In the genomic region with DNA sequence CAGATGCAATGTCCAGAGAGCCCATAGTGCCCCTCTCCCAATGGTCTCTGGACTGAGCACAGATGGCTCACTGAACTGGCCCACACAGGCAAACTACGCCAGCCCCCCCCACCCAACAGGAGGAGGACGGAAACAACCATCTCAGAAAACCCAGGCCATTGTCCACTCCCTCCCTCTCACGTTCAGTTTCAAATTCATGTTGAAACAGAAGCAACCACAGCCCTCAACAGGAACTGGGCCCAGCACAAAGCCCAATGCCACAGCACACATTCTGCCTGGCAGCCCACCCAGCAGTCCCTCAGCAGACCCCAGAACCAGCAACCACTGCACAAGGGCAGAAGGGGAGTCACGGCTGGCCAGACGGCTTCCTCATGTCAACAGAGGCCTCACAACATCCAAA, we compare ENCODE assay signal across 17 cellular contexts. TPM values are rescaled to one million over a fixed set of nuclear protein-coding genes. Genes with fewer than 3 reads are reported as not detected.
DNase-seq lines count a peak whose midpoint lies in the region; ATAC-seq and TF ChIP-seq lines count a peak whose summit lies in the region.
"Had no signal": no experiment of that assay in that cellular context is flagged by ENCODE, and none has a peak within 500 bp of the region (broad histone marks: within the 10 kb centered on the region; RNA-seq: fewer than 3 reads in every experiment).

No MANE protein-coding gene starts in this region.

- H3K36me3 Mint-ChIP-seq in activated T-cell treated with anti-CD3 and anti-CD28 coated beads, Interleukin-2, amount 50 U/mL, for 4 hours (ENCODE audit: insufficient read depth) = peaks cover 31% of the 10 kb centered on the region
- H3K36me3 Mint-ChIP-seq in memory B cell = peaks cover 26% of the 10 kb centered on the region

- H3K4me2 ChIP-seq in BLaER1 (peak overlapping the region; percentile 70), DOHH2 (ENCODE audit: low read length) (peak overlapping the region; percentile 37; the same call in 1 of the 2 replicates), PC-3 (ENCODE audit: low read length) (no peak overlapping the region)

- H2AFZ ChIP-seq in PC-3 (ENCODE audit: low read length) = no peak overlapping the region

- no peaks in the 10 kb centered on the region for H3K9me3 Mint-ChIP-seq in activated T-cell treated with anti-CD3 and anti-CD28 coated beads, Interleukin-2, amount 50 U/mL, for 4 hours
- no peaks in the 10 kb centered on the region for H3K9me3 Mint-ChIP-seq in memory B cell
- H3K9me3 Mint-ChIP-seq: nephron had no signal

- H3K4me1 ChIP-seq in BLaER1 (peaks cover 100% of the 10 kb centered on the region), DOHH2 (ENCODE audit: control insufficient read depth, low read length) (peaks cover 91% of the 10 kb centered on the region), PC-3 (ENCODE audit: insufficient read depth, low read length) (no peaks in the 10 kb centered on the region), breast epithelium (no peaks in the 10 kb centered on the region)

- H3F3A ChIP-seq in DOHH2 (ENCODE audit: control insufficient read depth, insufficient read depth) (peaks cover 3% of the 10 kb centered on the region; the same call in 1 of the 2 replicates), PC-3 (ENCODE audit: low read length, unreplicated experiment) (no peaks in the 10 kb centered on the region)

- intact Hi-C loops in PC-3 (cut with micrococcal nuclease) = no loop called here
- intact Hi-C loops in breast epithelium (cut with DNase I; ENCODE audit: low total_unique reads) = no loop called here

- no peak for DNase-seq in activated T-cell treated with anti-CD3 and anti-CD28 coated beads, Interleukin-2, amount 50 U/mL, for 4 hours
- DNase-seq in memory B cell (ENCODE audit: low spot score in 2 of 2) (no peak), PC-3 (no peak), breast epithelium (ENCODE audit: low spot score in 2 of 2) (no peak), inferior parietal cortex (ENCODE audit: extremely low spot score) (no peak)
- DNase-seq: activated CD4-positive, alpha-beta T cell treated with anti-CD3 and anti-CD28 coated beads for 48 hours; activated naive CD4-positive, alpha-beta T cell treated with Interleukin-2 at 50 U/mL for 16 hours; DMS 273 treated with DMSO at 0.1 percent for 48 hours; KG1; NCI-H1105; NCI-H774; RPMI8226 had no signal

- H3K79me2 ChIP-seq in DOHH2 (ENCODE audit: control insufficient read depth, low read length) (peaks cover 100% of the 10 kb centered on the region), PC-3 (ENCODE audit: low read length) (peaks cover 60% of the 10 kb centered on the region)

- H3K9ac ChIP-seq in BLaER1 (no peak overlapping the region), PC-3 (ENCODE audit: low read length) (no peak overlapping the region)

- H3K27me3 Mint-ChIP-seq in activated T-cell treated with anti-CD3 and anti-CD28 coated beads, Interleukin-2, amount 50 U/mL, for 4 hours (ENCODE audit: low read depth) = no peaks in the 10 kb centered on the region
- H3K27me3 Mint-ChIP-seq in memory B cell = no peaks in the 10 kb centered on the region

- CTCF ChIA-PET in PC-3 (lab: Charles Lee) = no interaction called here

- H4K20me1 ChIP-seq in BLaER1 (peaks cover 100% of the 10 kb centered on the region), DOHH2 (ENCODE audit: control insufficient read depth, insufficient read depth, low read depth, low read length) (peaks cover 37% of the 10 kb centered on the region; the same call in 1 of the 2 replicates), PC-3 (ENCODE audit: low read length) (peaks cover 4% of the 10 kb centered on the region; the same call in 1 of the 2 replicates)

- peaks cover 96% of the 10 kb centered on the region for H3K4me1 Mint-ChIP-seq in activated T-cell treated with anti-CD3 and anti-CD28 coated beads, Interleukin-2, amount 50 U/mL, for 4 hours (ENCODE audit: low read depth)
- peaks cover 61% of the 10 kb centered on the region for H3K4me1 Mint-ChIP-seq in memory B cell

- peak overlapping the region; percentile 57 for H3K4me3 Mint-ChIP-seq in activated T-cell treated with anti-CD3 and anti-CD28 coated beads, Interleukin-2, amount 50 U/mL, for 4 hours
- no peak overlapping the region for H3K4me3 Mint-ChIP-seq in memory B cell
- H3K4me3 Mint-ChIP-seq: nephron had no signal

- no TSS peak for BruUV-seq in PC-3 (replicated peaks; lab: Mats Ljungman, UMichigan)

- TF ChIP-seq CTCF in DOHH2 (IDR thresholded peaks at IDR 0.05; ENCODE audit: low read depth, low read length, poor library complexity, severe bottlenecking) (no peak), PC-3 (conservative IDR thresholded peaks at IDR 0.05; ENCODE audit: low read depth, low read length) (no peak), breast epithelium (IDR thresholded peaks at IDR 0.05) (no peak)

- H3K4me3 ChIP-seq in BLaER1 = no peak overlapping the region
- H3K4me3 ChIP-seq in DOHH2 (ENCODE audit: low read length) = no peak overlapping the region
- no peak overlapping the region for H3K4me3 ChIP-seq in PC-3 (ENCODE audit: low read length)
- no peak overlapping the region for H3K4me3 ChIP-seq in breast epithelium
- H3K4me3 ChIP-seq: lung had no signal

- ATAC-seq in activated T-cell treated with anti-CD3 and anti-CD28 coated beads, Interleukin-2, amount 50 U/mL, for 4 hours = no peak
- ATAC-seq in memory B cell (ENCODE audit: low read depth) = no peak
- ATAC-seq in HG03565 (IDR thresholded peaks at IDR 0.05; ENCODE audit: unreplicated experiment) = no peak
- no peak for ATAC-seq in PC-3

- no peak for TF ChIP-seq POLR2A in breast epithelium (IDR thresholded peaks at IDR 0.05)

- POLR2A ChIA-PET in PC-3 (lab: Charles Lee; ENCODE audit: unreplicated experiment) = no interaction called here

- peak overlapping the region; percentile 79 for H3K27ac Mint-ChIP-seq in memory B cell
- H3K27ac Mint-ChIP-seq: nephron had no signal

- H3K9me3 ChIP-seq in BLaER1 (no peaks in the 10 kb centered on the region), DOHH2 (ENCODE audit: control insufficient read depth, insufficient read depth, low read length) (no peaks in the 10 kb centered on the region), PC-3 (ENCODE audit: low read length) (no peaks in the 10 kb centered on the region), breast epithelium (no peaks in the 10 kb centered on the region)

- H3K27ac ChIP-seq in BLaER1 (peak overlapping the region; percentile 57; the same call in 1 of the 2 replicates), DOHH2 (ENCODE audit: low read depth, low read length) (no peak overlapping the region), PC-3 (ENCODE audit: low read length) (no peak overlapping the region), breast epithelium (no peak overlapping the region)

- H3K9me2 ChIP-seq in DOHH2 (replicated peaks; ENCODE audit: control insufficient read depth, low read length) = no peaks in the 10 kb centered on the region
- no peaks in the 10 kb centered on the region for H3K9me2 ChIP-seq in PC-3 (replicated peaks; ENCODE audit: low read length)

- H3K27me3 ChIP-seq in BLaER1 = no peaks in the 10 kb centered on the region
- H3K27me3 ChIP-seq in DOHH2 (ENCODE audit: control insufficient read depth, low read length) = no peaks in the 10 kb centered on the region
- H3K27me3 ChIP-seq in PC-3 (ENCODE audit: low read length) = no peaks in the 10 kb centered on the region
- no peaks in the 10 kb centered on the region for H3K27me3 ChIP-seq in breast epithelium

- H3K36me3 ChIP-seq in BLaER1 (peaks cover 47% of the 10 kb centered on the region), DOHH2 (ENCODE audit: control insufficient read depth, low read length) (peaks cover 84% of the 10 kb centered on the region), PC-3 (ENCODE audit: low read depth, low read length) (peaks cover 4% of the 10 kb centered on the region), breast epithelium (no peaks in the 10 kb centered on the region)

RNA-seq across cellular contexts. Expression of a gene that starts 10.6 kb away (rescaled TPM):
- total RNA-seq in activated T-cell treated with anti-CD3 and anti-CD28 coated beads, Interleukin-2, amount 50 U/mL, for 4 hours = 10 to 100 TPM; 50.3 to 60.2 (median 58.2) TPM
- 19.7 and 27.4 TPM in 2 replicates for total RNA-seq in PC-3 (2014; rRNA removed)
- total RNA-seq in breast epithelium = 10 to 100 TPM in 2 of 3 donors, 1 to 10 TPM in 1; 5.8 to 25.9 (median 19.3) TPM
